ENCODE assay signal across 8 cellular contexts in genomic region chr19:2274937-2275535, GRCh38. TPM values are rescaled to one million over a fixed set of nuclear protein-coding genes. Genes with fewer than 3 reads are reported as not detected.
A peak's percentile ranks its signal among the peaks of the same experiment; 100 is the strongest.
DNase-seq lines count a peak whose midpoint lies in the region; ATAC-seq, FAIRE-seq and TF ChIP-seq lines count a peak whose summit lies in the region.

No MANE protein-coding gene starts in this region.

- peaks cover 41 to 52% of the 10 kb centered on the region in 2 donors for H3K36me3 Mint-ChIP-seq in stimulated activated naive B cell treated with anti-CD40 and anti-IgM and Interleukin-4, amounts not matched to agents 10 μg/mL and 1 μg/mL and 100 μg/mL, for 72 hours

- H3K27ac ChIP-seq in RWPE1 (peak overlapping the region; percentile 94), caudate nucleus (ENCODE audit: low read depth, low read length) (peak overlapping the region; percentile 16), kidney (ENCODE audit: low read depth in 2 of 2, low read length in 2 of 2) (no peak overlapping the region)

- H3K4me3 ChIP-seq in kidney (ENCODE audit: low read length in 2 of 2) = no peak overlapping the region

- no peak for FAIRE-seq in kidney (lab: Jason Lieb, UNC)

- no peak for ATAC-seq in stimulated activated naive B cell treated with anti-CD40 and anti-IgM and Interleukin-4, amounts not matched to agents 10 μg/mL and 1 μg/mL and 100 μg/mL, for 72 hours (replicated peaks)

- no peaks in the 10 kb centered on the region for H3K27me3 Mint-ChIP-seq in stimulated activated naive B cell treated with anti-CD40 and anti-IgM and Interleukin-4, amounts not matched to agents 10 μg/mL and 1 μg/mL and 100 μg/mL, for 72 hours

- intact Hi-C loops in kidney (cut with DNase I) = no loop called here

- TF ChIP-seq CTCF in RWPE1 (conservative IDR thresholded peaks at IDR 0.05; ENCODE audit: low read depth) = peak; percentile 32; the same call in 1 of the 2 replicates
- TF ChIP-seq CTCF in kidney (IDR thresholded peaks at IDR 0.05; ENCODE audit: borderline replicate concordance, extremely low read depth, insufficient read depth) = peak; percentile 40

- no peak overlapping the region for H3K9ac ChIP-seq in kidney (ENCODE audit: low read length in 2 of 2)

- POLR2A ChIA-PET in RWPE1 (lab: Yijun Ruan, JAX; ENCODE audit: low non-redundant PET) = interaction anchor here (0.6 kb wide), 1 partner anchor 242 kb away, joined by 4 read pairs; no protein-coding TSS in a partner anchor

- H3K4me1 Mint-ChIP-seq in stimulated activated naive B cell treated with anti-CD40 and anti-IgM and Interleukin-4, amounts not matched to agents 10 μg/mL and 1 μg/mL and 100 μg/mL, for 72 hours = peaks cover 32 to 53% of the 10 kb centered on the region in 2 donors

- DNase-seq in DMS 273 treated with DMSO at 0.1 percent for 48 hours (lab: John Stamatoyannopoulos, UW) (peak; percentile 33), HK-2 (ENCODE audit: unreplicated experiment) (peak; percentile 71), RWPE1 (ENCODE audit: low spot score) (peak; percentile 48), caudate nucleus (lab: John Stamatoyannopoulos, UW) (peak in 54 of 61 donors; percentile 18 to 77 (median 46)), kidney (no peak), OCI-M2 (lab: John Stamatoyannopoulos, UW; ENCODE audit: unreplicated experiment) (no peak), NCI-H2227 (lab: John Stamatoyannopoulos, UW; ENCODE audit: unreplicated experiment) (no peak)
- no peak for DNase-seq in stimulated activated naive B cell treated with anti-CD40 and anti-IgM and Interleukin-4, amounts not matched to agents 10 μg/mL and 1 μg/mL and 100 μg/mL, for 72 hours

- H3K27ac Mint-ChIP-seq in stimulated activated naive B cell treated with anti-CD40 and anti-IgM and Interleukin-4, amounts not matched to agents 10 μg/mL and 1 μg/mL and 100 μg/mL, for 72 hours = peak overlapping the region; percentile 84

- CTCF ChIA-PET in RWPE1 (lab: Yijun Ruan, JAX) = interaction anchor here (0.6 to 0.9 kb wide), 3 partner anchors 67 to 338 kb away, joined by 3 to 4 read pairs (median 3); no protein-coding TSS in a partner anchor

- no peaks in the 10 kb centered on the region for H3K9me3 Mint-ChIP-seq in stimulated activated naive B cell treated with anti-CD40 and anti-IgM and Interleukin-4, amounts not matched to agents 10 μg/mL and 1 μg/mL and 100 μg/mL, for 72 hours

- H3K9me3 ChIP-seq in kidney (ENCODE audit: control insufficient read depth in 1 of 2, low read length in 2 of 2) = no peaks in the 10 kb centered on the region

- H3K36me3 ChIP-seq in kidney (ENCODE audit: control insufficient read depth in 1 of 2, insufficient read depth in 2 of 2, low read length in 2 of 2) = peaks cover 0 to 14% of the 10 kb centered on the region in 2 donors

- H3K4me3 Mint-ChIP-seq in stimulated activated naive B cell treated with anti-CD40 and anti-IgM and Interleukin-4, amounts not matched to agents 10 μg/mL and 1 μg/mL and 100 μg/mL, for 72 hours = peak overlapping the region; percentile 6 to 35

- H3K4me1 ChIP-seq in kidney (ENCODE audit: control insufficient read depth in 1 of 2, insufficient read depth in 1 of 2, low read depth in 1 of 2, low read length in 2 of 2) = peaks cover 4 to 20% of the 10 kb centered on the region in 2 donors

RNA-seq across cellular contexts. Expression of gene PEAK3, which starts 6.9 kb away (rescaled TPM):
- 2.1 TPM for total RNA-seq in kidney
- not detected for polyA plus RNA-seq in kidney (ENCODE audit: insufficient read depth, low read depth, low replicate concordance)

RNA-seq across cellular contexts. Expression of gene JSRP1, which starts 18.8 kb away (rescaled TPM):
- total RNA-seq in kidney = 5.0 TPM
- 0.37 TPM for polyA plus RNA-seq in kidney (ENCODE audit: insufficient read depth, low read depth, low replicate concordance)

RNA-seq across cellular contexts. Expression of gene AMH, which starts 25.9 kb away (rescaled TPM):
- total RNA-seq in kidney = 1.0 TPM
- 0.60 TPM for polyA plus RNA-seq in kidney (ENCODE audit: insufficient read depth, low read depth, low replicate concordance)

RNA-seq across cellular contexts. Expression of gene LINGO3, which starts 32.9 kb away (rescaled TPM):
- 0.09 TPM for total RNA-seq in kidney
- polyA plus RNA-seq in kidney (ENCODE audit: insufficient read depth, low read depth, low replicate concordance) = not detected

RNA-seq across cellular contexts. Expression of gene SF3A2, which starts 38.4 kb away (rescaled TPM):
- 64.1 TPM for total RNA-seq in kidney
- polyA plus RNA-seq in kidney (ENCODE audit: insufficient read depth, low read depth, low replicate concordance) = 25.7 TPM

Comparison
In these comparisons a context has a peak if more than half of its experiments do, and no peak if none do; other contexts are left out.
1. DNase-seq: peak in DMS 273 treated with DMSO at 0.1 percent for 48 hours (single experiment), HK-2 (single experiment), RWPE1 (single experiment) and caudate nucleus (54 of 61); none in kidney (single experiment), stimulated activated naive B cell treated with anti-CD40 and anti-IgM and Interleukin-4, amounts not matched to agents 10 μg/mL and 1 μg/mL and 100 μg/mL, for 72 hours (single experiment), OCI-M2 (single experiment) and NCI-H2227 (single experiment).
2. H3K27ac ChIP-seq: peak in RWPE1 (single experiment) and caudate nucleus (single experiment); none in kidney (0 of 2).